8 cellular contexts compared by ENCODE assay signal in genomic region chr10:122114156-122114747, GRCh38.
DNase-seq lines count a peak whose midpoint lies in the region; ATAC-seq and TF ChIP-seq lines count a peak whose summit lies in the region.

No MANE protein-coding gene starts in this region.

- ATAC-seq in left ventricle myocardium superior = peak; percentile 1
- ATAC-seq in psoas muscle = no peak
- ATAC-seq in HG03280 (IDR thresholded peaks at IDR 0.05; ENCODE audit: unreplicated experiment) = no peak

- peaks cover 0 to 14% of the 10 kb centered on the region in 2 donors for H3K36me3 ChIP-seq in psoas muscle (ENCODE audit: insufficient read depth in 1 of 2, low read depth in 1 of 2)

- H3K27ac ChIP-seq in angular gyrus (ENCODE audit: low read depth, low read length) = peak overlapping the region; percentile 37
- peak overlapping the region; percentile 97 for H3K27ac ChIP-seq in psoas muscle

- no peaks in the 10 kb centered on the region for H3K27me3 ChIP-seq in psoas muscle (ENCODE audit: insufficient read depth in 3 of 3, low read length in 2 of 3)

- intact Hi-C loops in left ventricle myocardium superior (cut with micrococcal nuclease) = no loop called here
- intact Hi-C loops in psoas muscle (cut with DNase I) = loop anchor here (5.0 to 10.0 kb wide), 2 partner anchors 62 to 139 kb away; partner anchors contain the start of gene NSMCE4A (in 1 of the 2)

- DNase-seq in EL = peak; percentile 9
- DNase-seq in left ventricle myocardium superior = peak; percentile 41
- peak in 1 of 2 donors; percentile 68 for DNase-seq in psoas muscle
- no peak for DNase-seq in mucosa of gallbladder (ENCODE audit: low spot score)
- DNase-seq in central memory CD4-positive, alpha-beta T cell = no peak
- no peak for DNase-seq in activated naive CD4-positive, alpha-beta T cell treated with anti-CD3 and anti-CD28 coated beads, Interleukin-2, amount 50 U/mL, for 16 hours

- peak overlapping the region; percentile 79 for H3K4me3 ChIP-seq in psoas muscle

- H3K4me1 ChIP-seq in psoas muscle = peaks cover 77% of the 10 kb centered on the region

- 26 to 40% (median 31%) methylated on average over 13 of the region's 13 CpGs for WGBS in psoas muscle, 3 donors

- no peaks in the 10 kb centered on the region for H3K9me3 ChIP-seq in psoas muscle

- TF ChIP-seq CTCF in psoas muscle (IDR thresholded peaks at IDR 0.05) = no peak

Comparison
In these comparisons a context has a peak if more than half of its experiments do, and no peak if none do; other contexts are left out.
1. DNase-seq: peak in EL (single experiment) and left ventricle myocardium superior (single experiment); none in mucosa of gallbladder (single experiment), central memory CD4-positive, alpha-beta T cell (single experiment) and activated naive CD4-positive, alpha-beta T cell treated with anti-CD3 and anti-CD28 coated beads, Interleukin-2, amount 50 U/mL, for 16 hours (single experiment).